14 cellular contexts compared by ENCODE assay signal in the genomic region with DNA sequence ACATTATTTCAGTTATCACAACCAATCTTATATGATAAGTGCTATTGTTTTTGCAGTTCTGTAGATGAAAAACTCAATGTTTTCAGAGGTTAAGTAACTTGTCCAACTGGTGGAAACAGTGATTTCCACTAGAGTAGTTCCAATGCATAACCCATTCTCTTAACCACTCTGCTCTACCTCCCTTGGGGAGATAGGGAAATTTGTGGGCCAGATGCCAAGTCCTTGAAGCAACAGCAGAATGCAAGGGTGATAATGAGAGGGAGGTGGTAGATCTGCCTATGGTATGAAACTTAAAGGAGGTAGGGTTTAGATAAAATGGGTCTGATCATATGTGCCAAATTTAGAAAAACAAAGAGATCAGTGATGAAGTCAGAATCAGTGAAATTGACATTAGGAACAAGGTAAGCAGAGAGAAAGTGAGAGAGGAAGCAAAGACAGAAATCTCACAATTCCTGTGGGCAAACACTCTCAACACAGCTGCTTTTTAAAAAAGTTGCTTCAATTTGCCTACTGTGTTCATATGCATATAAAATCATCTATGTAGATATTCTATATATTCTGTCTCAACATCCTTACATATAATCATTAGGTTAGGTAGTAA. TPM values are rescaled to one million over a fixed set of nuclear protein-coding genes. Genes with fewer than 3 reads are reported as not detected.
DNase-seq lines count a peak whose midpoint lies in the region; ATAC-seq and TF ChIP-seq lines count a peak whose summit lies in the region.
"Had no signal": no experiment of that assay in that cellular context is flagged by ENCODE, and none has a peak within 500 bp of the region (broad histone marks: within the 10 kb centered on the region; RNA-seq: fewer than 3 reads in every experiment).

No MANE protein-coding gene starts in this region.

- H3K9me3 ChIP-seq in BLaER1 (no peaks in the 10 kb centered on the region), sigmoid colon (no peaks in the 10 kb centered on the region)

- no peak for TF ChIP-seq EP300 in sigmoid colon (IDR thresholded peaks at IDR 0.05)

- H3K9ac ChIP-seq in BLaER1 = no peak overlapping the region

- H3K4me2 ChIP-seq in BLaER1 = peak overlapping the region; percentile 30

- DNase-seq in NCI-H2171 (lab: John Stamatoyannopoulos, UW) (peak; percentile 11), epithelial cell of proximal tubule (ENCODE audit: low read depth) (peak; percentile 4), GM10248 (ENCODE audit: extremely low spot score) (no peak), sigmoid colon (no peak), NCI-H748 (lab: John Stamatoyannopoulos, UW; ENCODE audit: unreplicated experiment) (no peak), SW480 (ENCODE audit: low spot score) (no peak)
- DNase-seq: activated gamma-delta T cell; hippocampal formation; kidney glomerular epithelial cell; stimulated activated naive CD8-positive, alpha-beta T cell treated with anti-CD3 and anti-CD28 coated beads, Interleukin-15, Interleukin-2, amounts not matched to agents 100 U/mL and 50 U/mL, for 24 hours had no signal

- H3K4me1 ChIP-seq in BLaER1 = peaks cover 14% of the 10 kb centered on the region
- H3K4me1 ChIP-seq in sigmoid colon = no peaks in the 10 kb centered on the region

- TF ChIP-seq CTCF in epithelial cell of proximal tubule (conservative IDR thresholded peaks at IDR 0.05; ENCODE audit: low read depth, low read length) (no peak), GM10248 (IDR thresholded peaks at IDR 0.05; ENCODE audit: control extremely low read depth, extremely low read depth, low read depth, missing control alignments) (no peak), sigmoid colon (IDR thresholded peaks at IDR 0.05) (no peak)

- H3K4me3 ChIP-seq in BLaER1 = no peak overlapping the region
- H3K4me3 ChIP-seq in epithelial cell of proximal tubule (ENCODE audit: low read depth, low read length) = no peak overlapping the region
- no peak overlapping the region for H3K4me3 ChIP-seq in sigmoid colon
- H3K4me3 ChIP-seq: skin epidermis had no signal

- POLR2A ChIA-PET in GM10248 (lab: Yijun Ruan, JAX) = no interaction called here

- H3K27ac ChIP-seq in BLaER1 = no peak overlapping the region
- H3K27ac ChIP-seq in sigmoid colon = no peak overlapping the region
- H3K27ac ChIP-seq: skin epidermis, VCaP had no signal

- intact Hi-C loops in sigmoid colon (cut with DNase I) = no loop called here

- H3K36me3 ChIP-seq in BLaER1 (no peaks in the 10 kb centered on the region), sigmoid colon (peaks cover 0 to under 1% (median 0%) of the 10 kb centered on the region in 4 donors)

- TF ChIP-seq POLR2A in sigmoid colon (IDR thresholded peaks at IDR 0.05) = no peak

- CTCF ChIA-PET in GM10248 (lab: Yijun Ruan, JAX) = no interaction called here

- no peaks in the 10 kb centered on the region for H4K20me1 ChIP-seq in BLaER1

- H3K27me3 ChIP-seq in BLaER1 = no peaks in the 10 kb centered on the region
- no peaks in the 10 kb centered on the region for H3K27me3 ChIP-seq in sigmoid colon

- ATAC-seq in GM18870 (IDR thresholded peaks at IDR 0.05; ENCODE audit: unreplicated experiment) = peak; percentile 43
- ATAC-seq: stimulated activated naive CD8-positive, alpha-beta T cell treated with anti-CD3 and anti-CD28 coated beads, Interleukin-15, Interleukin-2, amounts not matched to agents 100 U/mL and 50 U/mL, for 24 hours had no signal

RNA-seq across cellular contexts. Expression of a gene that starts 50.5 kb away (rescaled TPM):
- 38.3 and 42.9 TPM in 2 replicates for total RNA-seq in epithelial cell of proximal tubule
- 10 to 100 TPM; 58.4 to 92.0 (median 62.8) TPM for total RNA-seq in sigmoid colon
- polyA plus RNA-seq in sigmoid colon = 10 to 100 TPM; 30.6 to 45.5 (median 41.8) TPM

Comparison
In these comparisons a context has a peak if more than half of its experiments do, and no peak if none do; other contexts are left out.
1. DNase-seq: peak in NCI-H2171 (single experiment) and epithelial cell of proximal tubule (single experiment); none in GM10248 (single experiment), sigmoid colon (single experiment), NCI-H748 (single experiment) and SW480 (single experiment).